15 cellular contexts compared by ENCODE assay signal in genomic region chr7:140390034-140390433, GRCh38. TPM values are rescaled to one million over a fixed set of nuclear protein-coding genes. Genes with fewer than 3 reads are reported as not detected.
DNase-seq lines count a peak whose midpoint lies in the region; ATAC-seq and TF ChIP-seq lines count a peak whose summit lies in the region.
"Had no signal": no experiment of that assay in that cellular context is flagged by ENCODE, and none has a peak within 500 bp of the region (broad histone marks: within the 10 kb centered on the region; RNA-seq: fewer than 3 reads in every experiment).

No MANE protein-coding gene starts in this region.

- DNase-seq in inferior parietal cortex (ENCODE audit: extremely low spot score) (no peak), NCI-H146 (lab: John Stamatoyannopoulos, UW) (no peak), PC-9 (no peak), NOMO-1 treated with dmso at 0.1 percent for 144 hours (lab: John Stamatoyannopoulos, UW; ENCODE audit: unreplicated experiment) (no peak)
- DNase-seq: activated T-cell treated with anti-CD3 and anti-CD28 coated beads, Interleukin-2, amount 50 U/mL, for 24 hours; colonic mucosa; DMS79; NCI-H1436 treated with DMSO at 0.1 percent for 48 hours; NCI-H524; T-cell had no signal

- POLR2A ChIA-PET in PC-9 (lab: Charles Lee; ENCODE audit: unreplicated experiment) = no interaction called here

- H3K9me3 ChIP-seq in neutrophil = no peaks in the 10 kb centered on the region
- H3K9me3 ChIP-seq in PC-9 (ENCODE audit: insufficient read depth, low read depth) = no peaks in the 10 kb centered on the region
- H3K9me3 ChIP-seq: ascending aorta, colonic mucosa had no signal

- no TSS peak for BruUV-seq in PC-9 (replicated peaks; lab: Mats Ljungman, UMichigan)

- H2AFZ ChIP-seq in PC-9 = no peak overlapping the region

- TF ChIP-seq CTCF in neutrophil (IDR thresholded peaks at IDR 0.05) (no peak), PC-9 (conservative IDR thresholded peaks at IDR 0.05) (no peak)

- CTCF ChIA-PET in PC-9 (lab: Charles Lee) = interaction anchor here (0.5 to 0.6 kb wide), 2 partner anchors 20 to 1262 kb away, joined by 3 read pairs; no protein-coding TSS in a partner anchor

- ATAC-seq in GM18498 (IDR thresholded peaks at IDR 0.05; ENCODE audit: unreplicated experiment) (peak; percentile 18), GM21423 (IDR thresholded peaks at IDR 0.05; ENCODE audit: unreplicated experiment) (peak; percentile 3), HG03354 (IDR thresholded peaks at IDR 0.05; ENCODE audit: poor library complexity, severe bottlenecking, unreplicated experiment) (peak; percentile 10)
- ATAC-seq: T-cell had no signal

- H4K20me1 ChIP-seq in PC-9 (ENCODE audit: insufficient read depth) = peaks cover 33% of the 10 kb centered on the region

- intact Hi-C loops in PC-9 (cut with micrococcal nuclease; ENCODE audit: unreplicated experiment) = no loop called here

- H3K27ac ChIP-seq in neutrophil (peak overlapping the region; percentile 76), PC-9 (no peak overlapping the region)
- H3K27ac ChIP-seq: ascending aorta, colonic mucosa had no signal

- H3K79me2 ChIP-seq in PC-9 (ENCODE audit: low read depth) = peaks cover 47% of the 10 kb centered on the region

- no peaks in the 10 kb centered on the region for H3F3A ChIP-seq in PC-9 (ENCODE audit: insufficient read depth, low read depth)

- H3K27me3 ChIP-seq in neutrophil = no peaks in the 10 kb centered on the region
- H3K27me3 ChIP-seq in PC-9 (ENCODE audit: insufficient read depth, low read depth) = no peaks in the 10 kb centered on the region
- H3K27me3 ChIP-seq: ascending aorta, colonic mucosa had no signal

- peaks cover 74 to 95% of the 10 kb centered on the region in 2 experiments for H3K4me1 ChIP-seq in neutrophil (ENCODE audit: control insufficient read depth in 1 of 2, insufficient read depth in 1 of 2, low read depth in 1 of 2, low read length in 1 of 2)
- H3K4me1 ChIP-seq in PC-9 (replicated peaks; ENCODE audit: insufficient read depth) = 0 out of 2 replicates have a peak, but pooled peaks cover 3% of the 10 kb centered on the region

- no peak overlapping the region for H3K4me2 ChIP-seq in PC-9

- H3K36me3 ChIP-seq in neutrophil (peaks cover 14% of the 10 kb centered on the region), PC-9 (ENCODE audit: low read depth) (no peaks in the 10 kb centered on the region)
- H3K36me3 ChIP-seq: ascending aorta, colonic mucosa had no signal

- peak overlapping the region; percentile 58 to 69 for H3K4me3 ChIP-seq in neutrophil (ENCODE audit: low read depth in 1 of 2, low read length in 1 of 2)
- no peak overlapping the region for H3K4me3 ChIP-seq in PC-9
- H3K4me3 ChIP-seq: ascending aorta, colonic mucosa had no signal

- H3K9me2 ChIP-seq in PC-9 (ENCODE audit: insufficient read depth) = no peaks in the 10 kb centered on the region

RNA-seq across cellular contexts. Expression of gene SLC37A3, which starts 8.3 kb away (rescaled TPM):
- 42.4 and 54.8 TPM in 2 replicates for total RNA-seq in PC-9 (2021)

RNA-seq across cellular contexts. Expression of gene RAB19, which starts 13.8 kb away (rescaled TPM):
- 7.8 and 9.1 TPM in 2 replicates for total RNA-seq in PC-9 (2021)
- total RNA-seq: ascending aorta had no signal
